In the genomic region with DNA sequence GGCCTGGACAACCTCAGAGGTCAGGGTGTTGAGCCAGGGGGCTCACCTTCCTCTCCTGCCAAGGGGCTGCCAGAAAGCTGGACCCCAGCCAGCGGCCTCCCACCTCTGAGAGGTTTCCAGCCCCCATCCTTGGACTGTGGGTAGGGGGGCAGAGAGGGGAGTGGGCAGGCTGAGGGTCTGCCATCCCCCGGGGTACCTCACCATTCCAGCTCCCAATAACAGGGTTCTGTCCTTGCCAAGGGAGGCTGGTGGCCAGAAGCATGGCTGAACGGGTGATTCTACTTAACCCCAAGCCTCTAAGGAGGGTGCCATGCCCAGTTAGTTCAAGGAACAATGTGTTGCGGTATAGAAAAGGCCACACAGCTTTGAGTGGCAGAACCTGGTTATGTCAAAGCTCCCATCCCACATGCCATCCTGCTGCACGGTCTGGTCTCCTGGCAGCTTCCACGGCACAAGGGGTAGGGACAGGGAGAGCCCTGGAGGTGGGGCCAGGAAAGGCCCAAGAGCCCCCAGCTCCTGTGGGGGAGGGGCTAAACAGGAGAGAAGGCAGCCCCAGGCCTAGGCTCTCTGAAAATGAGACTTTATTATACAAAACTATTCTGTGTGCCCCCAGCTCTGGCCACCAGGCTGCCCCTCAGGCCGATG, we compare ENCODE assay signal across 22 cellular contexts. TPM values are rescaled to one million over a fixed set of nuclear protein-coding genes. Genes with fewer than 3 reads are reported as not detected.
DNase-seq lines count a peak whose midpoint lies in the region; ATAC-seq and TF ChIP-seq lines count a peak whose summit lies in the region.
"Had no signal": no experiment of that assay in that cellular context is flagged by ENCODE, and none has a peak within 500 bp of the region (broad histone marks: within the 10 kb centered on the region; RNA-seq: fewer than 3 reads in every experiment).

No MANE protein-coding gene starts in this region.

- no peaks in the 10 kb centered on the region for H3K36me3 ChIP-seq in right atrium auricular region
- H3K36me3 ChIP-seq in osteoblast (ENCODE audit: insufficient read depth, low read length), result no peaks in the 10 kb centered on the region
- H3K36me3 ChIP-seq in effector memory CD4-positive, alpha-beta T cell (ENCODE audit: control insufficient read depth, insufficient read depth, low read length), result no peaks in the 10 kb centered on the region
- H3K36me3 ChIP-seq: heart left ventricle, prostate gland had no signal

- peaks cover 0 to 73% of the 10 kb centered on the region in 2 donors for H3K4me1 ChIP-seq in right atrium auricular region
- peaks cover 34% of the 10 kb centered on the region for H3K4me1 ChIP-seq in osteoblast (ENCODE audit: insufficient read depth, low read length)
- H3K4me1 ChIP-seq in effector memory CD4-positive, alpha-beta T cell (ENCODE audit: control insufficient read depth, insufficient read depth, low read length, poor library complexity, severe bottlenecking), result no peaks in the 10 kb centered on the region

- no peak for DNase-seq in right atrium auricular region (ENCODE audit: low spot score)
- DNase-seq in Right ventricle myocardium superior, result no peak
- peak; percentile 75 for DNase-seq in osteoblast (ENCODE audit: insufficient read length, low spot score, missing footprints)
- no peak for DNase-seq in NCI-H1417 treated with DMSO at 0.1 percent for 48 hours (lab: John Stamatoyannopoulos, UW)
- DNase-seq in effector memory CD4-positive, alpha-beta T cell, result no peak
- no peak for DNase-seq in NCI-H774 (lab: John Stamatoyannopoulos, UW)
- DNase-seq: activated CD4-positive, alpha-beta T cell treated with anti-CD3 and anti-CD28 coated beads for 48 hours; activated CD8-positive, alpha-beta memory T cell treated with anti-CD3 and anti-CD28 coated beads, Interleukin-2, amount 50 U/mL, for 4 hours; activated naive CD4-positive, alpha-beta T cell treated with Interleukin-2 at 50 U/mL for 16 hours; CD4-positive, alpha-beta memory T cell; DMS79; heart left ventricle; NCI-H2029; NCI-H446 treated with DMSO at 0.1 percent for 48 hours; NK-92 treated with Interleukin-12 subunit alpha and Interleukin-12 subunit beta, amount 100 ng/mL, for 24 hours; RPMI8226; SW 1271 had no signal

- H4K20me1 ChIP-seq in osteoblast (ENCODE audit: insufficient read depth, low read length), result no peaks in the 10 kb centered on the region

- TF ChIP-seq CTCF in right atrium auricular region (IDR thresholded peaks at IDR 0.05), result no peak
- TF ChIP-seq CTCF in osteoblast (IDR thresholded peaks at IDR 0.05; ENCODE audit: extremely low read depth, low read depth, low read length), result no peak

- no peak overlapping the region for H3K4me2 ChIP-seq in osteoblast (ENCODE audit: insufficient read depth, low read length)

- H3K27me3 ChIP-seq in right atrium auricular region (no peaks in the 10 kb centered on the region), osteoblast (ENCODE audit: insufficient read depth, low read length) (no peaks in the 10 kb centered on the region)
- H3K27me3 ChIP-seq in effector memory CD4-positive, alpha-beta T cell (replicated peaks; ENCODE audit: control insufficient read depth, insufficient read depth, low read length, poor library complexity, severe bottlenecking), result no peaks in the 10 kb centered on the region
- H3K27me3 ChIP-seq: heart left ventricle had no signal

- ATAC-seq in Right ventricle myocardium superior (ENCODE audit: poor library complexity), result no peak
- no peak for ATAC-seq in GM21717 (IDR thresholded peaks at IDR 0.05; ENCODE audit: unreplicated experiment)
- ATAC-seq: naive thymus-derived CD8-positive, alpha-beta T cell had no signal

- H3K4me3 ChIP-seq in right atrium auricular region (no peak overlapping the region), osteoblast (ENCODE audit: insufficient read depth, low read length) (no peak overlapping the region)
- no peak overlapping the region for H3K4me3 ChIP-seq in effector memory CD4-positive, alpha-beta T cell (ENCODE audit: insufficient read depth, low read depth, low read length, poor library complexity, severe bottlenecking)
- H3K4me3 ChIP-seq: heart left ventricle, prostate gland had no signal

- peak overlapping the region; percentile 23 to 56 for H3K27ac ChIP-seq in right atrium auricular region
- H3K27ac ChIP-seq in cingulate gyrus (ENCODE audit: low read depth, low read length), result peak overlapping the region; percentile 54
- no peak overlapping the region for H3K27ac ChIP-seq in osteoblast (ENCODE audit: low read depth, low read length)
- H3K27ac ChIP-seq in effector memory CD4-positive, alpha-beta T cell (ENCODE audit: insufficient read depth, low read length, poor library complexity, severe bottlenecking), result no peak overlapping the region
- H3K27ac ChIP-seq: heart left ventricle, HL-60, prostate gland had no signal

- intact Hi-C loops in Right ventricle myocardium superior (cut with DNase I), result no loop called here

- H3K79me2 ChIP-seq in osteoblast (ENCODE audit: insufficient read depth, low read length), result no peaks in the 10 kb centered on the region

- H3K9me3 ChIP-seq in right atrium auricular region (no peaks in the 10 kb centered on the region), osteoblast (ENCODE audit: low read depth, low read length) (no peaks in the 10 kb centered on the region)
- H3K9me3 ChIP-seq in effector memory CD4-positive, alpha-beta T cell (ENCODE audit: control insufficient read depth, low read length), result no peaks in the 10 kb centered on the region
- H3K9me3 ChIP-seq: heart left ventricle, prostate gland had no signal

- H2AFZ ChIP-seq in osteoblast (ENCODE audit: low read length), result no peak overlapping the region

RNA-seq across cellular contexts. Expression of a gene that starts 19.8 kb away (rescaled TPM):
- total RNA-seq in right atrium auricular region (10 to 100 TPM; 18.7 to 24.6 TPM), Right ventricle myocardium superior (6.8 TPM), osteoblast (20.6 and 21.0 TPM in 2 replicates)

RNA-seq across cellular contexts. Expression of a gene that starts 35.6 kb away (rescaled TPM):
- 10 to 100 TPM; 15.9 to 17.8 TPM for total RNA-seq in right atrium auricular region
- 13.9 TPM for total RNA-seq in Right ventricle myocardium superior
- 11.5 and 12.7 TPM in 2 replicates for total RNA-seq in osteoblast

RNA-seq across cellular contexts. Expression of a gene that starts 44.3 kb away (rescaled TPM):
- 100 to 1,000 TPM in 1 of 2 donors, 10 to 100 TPM in 1; 78.5 to 104 TPM for total RNA-seq in right atrium auricular region
- total RNA-seq in Right ventricle myocardium superior, result 42.9 TPM
- 3.6 and 3.8 TPM in 2 replicates for total RNA-seq in osteoblast
- total RNA-seq: CD4-positive, alpha-beta memory T cell; naive thymus-derived CD8-positive, alpha-beta T cell had no signal

Comparison
In these comparisons a context has a peak if more than half of its experiments do, and no peak if none do; other contexts are left out.
1. H3K27ac ChIP-seq: peak in right atrium auricular region (2 of 2) and cingulate gyrus (single experiment); none in osteoblast (single experiment) and effector memory CD4-positive, alpha-beta T cell (single experiment).